8 cellular contexts compared by ENCODE assay signal in the genomic region with DNA sequence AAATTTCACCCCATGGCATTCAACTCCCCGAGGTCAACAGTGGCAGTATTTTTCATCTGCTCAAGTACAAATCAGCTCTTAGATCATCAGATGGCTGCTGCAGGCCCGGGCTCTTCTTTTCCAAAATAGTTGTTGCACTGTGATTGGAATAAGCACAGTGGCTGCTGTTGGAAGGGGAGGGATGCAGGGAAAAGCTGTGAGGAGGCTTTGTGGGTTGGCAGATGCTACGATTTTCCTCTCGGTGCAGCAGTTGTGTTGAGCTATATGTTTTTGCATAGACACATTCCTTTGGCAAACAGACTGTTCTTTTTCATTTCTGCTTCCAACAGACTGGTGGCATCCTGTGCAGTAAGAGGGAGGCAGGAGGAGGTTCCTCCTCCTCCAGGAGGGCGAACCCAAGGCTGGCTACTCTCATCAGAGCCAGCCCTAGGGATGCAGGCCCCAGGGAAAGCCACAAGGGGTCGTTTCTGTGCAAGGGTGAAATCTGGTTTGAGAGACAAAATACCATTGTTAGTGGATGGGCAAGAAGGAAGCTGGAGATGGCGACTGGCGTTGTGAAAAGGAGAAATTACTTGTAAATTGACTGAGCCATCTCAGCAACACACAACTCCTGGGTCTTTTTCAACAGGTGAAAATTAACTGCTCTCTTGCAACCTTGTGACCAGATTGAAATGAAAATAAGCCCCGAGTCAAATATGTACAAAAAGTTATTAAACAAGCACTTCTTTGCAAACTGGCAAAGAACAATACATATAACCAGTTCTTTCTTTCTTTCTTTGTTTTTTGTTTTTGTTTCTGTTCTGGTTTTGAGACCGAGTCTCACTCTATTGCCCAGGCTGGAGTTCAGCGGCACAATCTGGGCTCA. TPM values are rescaled to one million over a fixed set of nuclear protein-coding genes. Genes with fewer than 3 reads are reported as not detected.
DNase-seq lines count a peak whose midpoint lies in the region; ATAC-seq, FAIRE-seq and TF ChIP-seq lines count a peak whose summit lies in the region.

No MANE protein-coding gene starts in this region.

- H3K9me3 ChIP-seq in spleen = no peaks in the 10 kb centered on the region

- TF ChIP-seq POLR2A in spleen (IDR thresholded peaks at IDR 0.05) = no peak

- in situ Hi-C loops in astrocyte of the spinal cord (cut with HindIII; ENCODE audit: low sequenced_read_pairs) = no loop called here

- whole genome bisulfite sequencing in spleen, 5 donors = 41 to 53% (median 47%) methylated on average over 11 of the region's 11 CpGs

- no peak overlapping the region for H3K27ac ChIP-seq in spleen

- FAIRE-seq in TTC549 (lab: Jason Lieb, UNC) = peak; percentile 33

- H3K27me3 ChIP-seq in spleen (replicated peaks in 1 of 7) = peaks cover 0 to 5% (median 0%) of the 10 kb centered on the region in 7 donors

- peak; percentile 96 for TF ChIP-seq CTCF in astrocyte of the spinal cord (IDR thresholded peaks at IDR 0.05; ENCODE audit: low read depth, low read length)
- peak; percentile 71 to 94 (median 90) for TF ChIP-seq CTCF in spleen (IDR thresholded peaks at IDR 0.05 in 8 of 11, conservative IDR thresholded peaks at IDR 0.05 in 3 of 11)

- intact Hi-C loops in spleen (cut with DNase I; ENCODE audit: low total_unique reads) = loop anchor here (10.0 kb wide), 1 partner anchor 396 kb away; no protein-coding TSS in a partner anchor

- ATAC-seq in GM19328 (IDR thresholded peaks at IDR 0.05; ENCODE audit: unreplicated experiment) = peak; percentile 67

- H3K4me1 ChIP-seq in spleen = peaks cover 0 to 29% (median 17%) of the 10 kb centered on the region in 6 donors

- H3K36me3 ChIP-seq in spleen = no peaks in the 10 kb centered on the region

- H3K4me3 ChIP-seq in astrocyte of the spinal cord (ENCODE audit: low read depth, low read length) = no peak overlapping the region
- H3K4me3 ChIP-seq in spleen = no peak overlapping the region

- peak; percentile 82 for DNase-seq in Ammon's horn (ENCODE audit: low spot score)
- peak; percentile 61 for DNase-seq in NCI-H1092 (lab: John Stamatoyannopoulos, UW)
- DNase-seq in astrocyte of the spinal cord (ENCODE audit: low read depth, low spot score) = peak; percentile 75
- peak; percentile 33 for DNase-seq in iPS DF 19.7 (ENCODE audit: low read depth, low spot score)
- peak; percentile 86 for DNase-seq in spleen
- DNase-seq in NK-92 treated with Interleukin-12 subunit alpha and Interleukin-12 subunit beta, amount 100 ng/mL, for 24 hours (lab: John Stamatoyannopoulos, UW) = no peak

RNA-seq across cellular contexts. Expression of a gene that starts 26.6 kb away (rescaled TPM):
- total RNA-seq in spleen = 100 to 1,000 TPM in 4 of 7 donors, 10 to 100 TPM in 3; 68.2 to 190 (median 156) TPM
- polyA plus RNA-seq in spleen = 10 to 100 TPM in 1 of 3 donors, 1 to 10 TPM in 2; 4.4 to 17.8 (median 6.7) TPM
